Comparison of ENCODE assay signal across 8 cellular contexts in genomic region chr6:107458687-107459282, GRCh38. TPM values are rescaled to one million over a fixed set of nuclear protein-coding genes. Genes with fewer than 3 reads are reported as not detected.
DNase-seq lines count a peak whose midpoint lies in the region; ATAC-seq, FAIRE-seq and TF ChIP-seq lines count a peak whose summit lies in the region.

No MANE protein-coding gene starts in this region.

- H3K9ac ChIP-seq in ES-I3 (ENCODE audit: low read depth, low read length) (peak overlapping the region; percentile 66), SK-N-MC (ENCODE audit: insufficient read length) (peak overlapping the region; percentile 91)

- H3K4me3 ChIP-seq in SK-N-MC = peak overlapping the region; percentile 99
- peak overlapping the region; percentile 80 for H3K4me3 ChIP-seq in bronchial epithelial cell (ENCODE audit: low read depth, low read length)

- ATAC-seq in GM21367 (IDR thresholded peaks at IDR 0.05; ENCODE audit: unreplicated experiment) = peak; percentile 22

- DNase-seq in HPDE6-E6E7 (ENCODE audit: extremely low spot score) = peak; percentile 31
- DNase-seq in SK-N-MC (ENCODE audit: low read depth, low spot score) = no peak
- peak; percentile 31 for DNase-seq in bronchial epithelial cell (ENCODE audit: low read depth)
- DNase-seq in stimulated activated CD8-positive, alpha-beta memory T cell treated with anti-CD3 and anti-CD28 coated beads, Interleukin-7, amount 100 ng/mL, for 48 hours (ENCODE audit: extremely low read depth in 1 of 2, low read depth in 1 of 2) = peak; percentile 3 to 4
- DNase-seq in amniotic stem cell (lab: John Stamatoyannopoulos, UW) = no peak

- H3K27me3 ChIP-seq in bronchial epithelial cell (ENCODE audit: control insufficient read depth, insufficient read depth, low read length) (no peaks in the 10 kb centered on the region), layer of hippocampus (ENCODE audit: control insufficient read depth, insufficient read depth, low read length) (no peaks in the 10 kb centered on the region)

- H3K27ac ChIP-seq in SK-N-MC (peak overlapping the region; percentile 80), layer of hippocampus (ENCODE audit: low read depth, low read length) (peak overlapping the region; percentile 48)

- no peak for FAIRE-seq in bronchial epithelial cell (lab: Jason Lieb, UNC)

- TF ChIP-seq CTCF in bronchial epithelial cell (IDR thresholded peaks at IDR 0.05; ENCODE audit: insufficient read depth, low read length, severe bottlenecking) = no peak

- H3K4me1 ChIP-seq in ES-I3 (ENCODE audit: insufficient read depth, low read length) = no peaks in the 10 kb centered on the region

- H3K36me3 ChIP-seq in ES-I3 (ENCODE audit: insufficient read depth, low read length) (no peaks in the 10 kb centered on the region), SK-N-MC (ENCODE audit: insufficient read depth, low read length) (no peaks in the 10 kb centered on the region), bronchial epithelial cell (ENCODE audit: control insufficient read depth, insufficient read depth, low read length) (no peaks in the 10 kb centered on the region)

- H3K9me3 ChIP-seq in ES-I3 (ENCODE audit: control insufficient read depth, insufficient read depth, low read length) (no peaks in the 10 kb centered on the region), SK-N-MC (ENCODE audit: low read depth, low read length) (no peaks in the 10 kb centered on the region)

RNA-seq across cellular contexts. Expression of gene PDSS2, which starts 0.6 kb away (rescaled TPM):
- total RNA-seq in bronchial epithelial cell = 8.2 and 18.2 TPM in 2 replicates

RNA-seq across cellular contexts. Expression of gene SOBP, which starts 31.1 kb away (rescaled TPM):
- total RNA-seq in bronchial epithelial cell = 0.26 and 0.38 TPM in 2 replicates

Comparison
In these comparisons a context has a peak if more than half of its experiments do, and no peak if none do; other contexts are left out.
1. DNase-seq: peak in HPDE6-E6E7 (single experiment), bronchial epithelial cell (single experiment) and stimulated activated CD8-positive, alpha-beta memory T cell treated with anti-CD3 and anti-CD28 coated beads, Interleukin-7, amount 100 ng/mL, for 48 hours (2 of 2); none in SK-N-MC (single experiment) and amniotic stem cell (single experiment).